In genomic region chr1:100710881-100711660, GRCh38 we compare ENCODE assay signal across 22 cellular contexts. TPM values are rescaled to one million over a fixed set of nuclear protein-coding genes. Genes with fewer than 3 reads are reported as not detected.
DNase-seq lines count a peak whose midpoint lies in the region; ATAC-seq and TF ChIP-seq lines count a peak whose summit lies in the region.
"Had no signal": no experiment of that assay in that cellular context is flagged by ENCODE, and none has a peak within 500 bp of the region (broad histone marks: within the 10 kb centered on the region; RNA-seq: fewer than 3 reads in every experiment).

No MANE protein-coding gene starts in this region.

- peaks cover 26% of the 10 kb centered on the region for H3K4me1 ChIP-seq in IMR-90 (ENCODE audit: control insufficient read depth, insufficient read depth, low read length)
- H3K4me1 ChIP-seq: lower lobe of right lung, uterus had no signal

- peak overlapping the region; percentile 85 for H3K4ac ChIP-seq in IMR-90 (ENCODE audit: low read depth, low read length)

- peak overlapping the region; percentile 51 for H3K14ac ChIP-seq in IMR-90 (replicated peaks; ENCODE audit: low read depth, low read length)

- POLR2A ChIA-PET in IMR-90 (lab: Charles Lee; ENCODE audit: unreplicated experiment) = no interaction called here

- ATAC-seq in IMR-90 (ENCODE audit: low read depth) (peak; percentile 70), HG02840 (IDR thresholded peaks at IDR 0.05; ENCODE audit: low FRiP score, unreplicated experiment) (no peak)
- ATAC-seq: CD8-positive, alpha-beta T cell; lower lobe of right lung had no signal

- no CpG with 5 or more reads among the region's 1 CpG for whole genome bisulfite sequencing in IMR-90 (ENCODE audit: extremely low coverage in 2 of 2, insufficient read length in 1 of 2), 2 experiments

- dilution Hi-C loops in IMR-90 (cut with HindIII; ENCODE audit: low sequenced_read_pairs, unreplicated experiment) = no loop called here

- H2BK5ac ChIP-seq in IMR-90 (ENCODE audit: low read depth, low read length, poor library complexity, severe bottlenecking) = peak overlapping the region; percentile 91

- H4K20me1 ChIP-seq in IMR-90 (ENCODE audit: insufficient read depth, low read length) = no peaks in the 10 kb centered on the region

- H3K9ac ChIP-seq in IMR-90 (ENCODE audit: low read depth, low read length) = no peak overlapping the region

- peak overlapping the region; percentile 88 for H2BK120ac ChIP-seq in IMR-90 (ENCODE audit: low read depth, low read length)

- no peaks in the 10 kb centered on the region for H3K79me1 ChIP-seq in IMR-90 (ENCODE audit: low read depth in 1 of 2, low read length in 2 of 2)

- DNase-seq in AG10803 (ENCODE audit: low read depth) = peak; percentile 75
- DNase-seq in IMR-90 = peak; percentile 82
- DNase-seq in amniotic epithelial cell (ENCODE audit: low read depth) = peak; percentile 86
- DNase-seq in fibroblast of villous mesenchyme (ENCODE audit: low read depth) = peak; percentile 88
- DNase-seq in SW480 (ENCODE audit: low spot score) = no peak
- DNase-seq in SIG-M5 (lab: John Stamatoyannopoulos, UW) = no peak
- no peak for DNase-seq in NCI-H510A (lab: John Stamatoyannopoulos, UW)
- DNase-seq: activated CD4-positive, alpha-beta T cell treated with anti-CD3 and anti-CD28 coated beads, Interleukin-2, amount 10 ng/mL, durations not matched to agents 24 days and 14 days; activated effector memory CD4-positive, alpha-beta T cell treated with anti-CD3 and anti-CD28 coated beads, Interleukin-2, amount 50 U/mL, for 16 hours; CD8-positive, alpha-beta T cell; esophagus squamous epithelium; islet precursor cell; lower lobe of right lung; NCI-H187 treated with DMSO at 0.1 percent for 48 hours; NCI-H345; NK-92 treated with Interleukin-12 subunit alpha and Interleukin-12 subunit beta, amount 100 ng/mL, for 24 hours; nucleus accumbens; substantia nigra; uterus had no signal

- peak overlapping the region; percentile 34 for H3K4me2 ChIP-seq in IMR-90 (ENCODE audit: low read depth, low read length)

- no peaks in the 10 kb centered on the region for H3K36me3 ChIP-seq in IMR-90 (ENCODE audit: control insufficient read depth, insufficient read depth, low read length)
- H3K36me3 ChIP-seq: cardiac muscle cell, esophagus squamous epithelium, lower lobe of right lung, uterus had no signal

- H3K4me3 ChIP-seq in AG10803 (ENCODE audit: low read length) = no peak overlapping the region
- H3K4me3 ChIP-seq in IMR-90 (ENCODE audit: insufficient read depth, low read depth, low read length) = no peak overlapping the region
- H3K4me3 ChIP-seq in fibroblast of villous mesenchyme (ENCODE audit: low read depth, low read length) = no peak overlapping the region
- H3K4me3 ChIP-seq: cardiac muscle cell, esophagus squamous epithelium, lower lobe of right lung, uterus had no signal

- peak overlapping the region; percentile 99 for H3K18ac ChIP-seq in IMR-90 (ENCODE audit: low read depth, low read length)

- BruUV-seq in IMR-90 (replicated peaks; lab: Mats Ljungman, UMichigan) = no TSS peak

- peak overlapping the region; percentile 94 for H2BK20ac ChIP-seq in IMR-90 (ENCODE audit: low read depth, low read length)

- CTCF ChIA-PET in IMR-90 (lab: Yijun Ruan, JAX) = interaction anchor here (0.9 kb wide), 1 partner anchor 34 kb away, joined by 3 read pairs; no protein-coding TSS in a partner anchor

- peak overlapping the region; percentile 81 for H2AK5ac ChIP-seq in IMR-90 (ENCODE audit: low read depth, low read length)

- H4K5ac ChIP-seq in IMR-90 (ENCODE audit: low read depth, low read length) = peak overlapping the region; percentile 99

- H3K23ac ChIP-seq in IMR-90 (ENCODE audit: low read depth, low read length) = peak overlapping the region; percentile 71

- intact Hi-C loops in IMR-90 (cut with micrococcal nuclease) = no loop called here

- TF ChIP-seq CTCF in AG10803 (conservative IDR thresholded peaks at IDR 0.05; ENCODE audit: low read length) (no peak), IMR-90 (conservative IDR thresholded peaks at IDR 0.05; ENCODE audit: low read depth, low read length) (no peak), fibroblast of villous mesenchyme (IDR thresholded peaks at IDR 0.05; ENCODE audit: insufficient read depth, low read depth, low read length) (no peak)

- no peak overlapping the region for H2AK9ac ChIP-seq in IMR-90 (replicated peaks; ENCODE audit: low read depth, low read length, poor library complexity)

- H3K56ac ChIP-seq in IMR-90 (ENCODE audit: extremely low read depth, insufficient read depth, low read length) = no peak overlapping the region

- no peak for TF ChIP-seq RAD21 in IMR-90 (IDR thresholded peaks at IDR 0.05; ENCODE audit: low read length)

- peak overlapping the region; percentile 81 to 85 for H4K8ac ChIP-seq in IMR-90 (ENCODE audit: low read depth in 2 of 2, low read length in 2 of 2)

- H3K9me3 ChIP-seq in IMR-90 (ENCODE audit: control insufficient read depth, insufficient read depth, low read length) = no peaks in the 10 kb centered on the region
- H3K9me3 ChIP-seq: esophagus squamous epithelium, lower lobe of right lung, uterus had no signal

- H2BK15ac ChIP-seq in IMR-90 (ENCODE audit: low read depth, low read length) = peak overlapping the region; percentile 94; the same call in 2 of the 3 replicates

- TF ChIP-seq POLR2A in IMR-90 (IDR thresholded peaks at IDR 0.05; ENCODE audit: low read depth, low read length) = no peak

- H4K91ac ChIP-seq in IMR-90 (ENCODE audit: insufficient read depth, low read depth, low read length) = peak overlapping the region; percentile 73

- peaks cover 4% of the 10 kb centered on the region; the same call in 1 of the 2 replicates for H3K9me1 ChIP-seq in IMR-90 (ENCODE audit: insufficient read depth, low read length)

- no peaks in the 10 kb centered on the region for H3K27me3 ChIP-seq in IMR-90 (ENCODE audit: control insufficient read depth, insufficient read depth, low read length)
- H3K27me3 ChIP-seq: cardiac muscle cell, esophagus squamous epithelium, uterus had no signal

- no peak overlapping the region for H2AFZ ChIP-seq in IMR-90 (replicated peaks; ENCODE audit: low read length, poor library complexity)

- in situ Hi-C loops in IMR-90 (cut with MboI; ENCODE audit: low sequenced_read_pairs) = no loop called here

- peak overlapping the region; percentile 94 for H3K27ac ChIP-seq in IMR-90 (ENCODE audit: insufficient read depth, low read length)
- H3K27ac ChIP-seq: cardiac muscle cell, esophagus squamous epithelium, lower lobe of right lung, RWPE1, uterus had no signal

TF ChIP-seq in IMR-90, 13 proteins besides CTCF, POLR2A, EP300 and RAD21:
- TF ChIP-seq MAFK (IDR thresholded peaks at IDR 0.05; ENCODE audit: low read depth, low read length) (no peak), CEBPB (IDR thresholded peaks at IDR 0.05; ENCODE audit: low read depth, low read length) (peak; percentile 90), CHD1 (IDR thresholded peaks at IDR 0.05; ENCODE audit: low read depth, low read length) (no peak), ELK1 (IDR thresholded peaks at IDR 0.05; ENCODE audit: borderline replicate concordance, low read depth, low read length) (no peak)

RNA-seq across cellular contexts. Expression of gene VCAM1, which starts 8.5 kb away (rescaled TPM):
- 19.7 and 21.1 TPM in 2 replicates for total RNA-seq in IMR-90 (2012; rRNA removed)
- polyA plus RNA-seq in IMR-90 (2012; rRNA removed) = 5.7 and 10.1 TPM in 2 replicates
- 1.8 and 2.7 TPM in 2 replicates for polyA plus RNA-seq in IMR-90 (2012; cell fraction: cytosol; rRNA removed)
- 0.70 and 8.8 TPM in 2 replicates for polyA plus RNA-seq in IMR-90 (2012; cell fraction: nucleus; rRNA removed; ENCODE audit: low replicate concordance)
- 28.3 and 54.8 TPM in 2 replicates for total RNA-seq in fibroblast of villous mesenchyme
- total RNA-seq: activated CD4-positive, alpha-beta T cell treated with anti-CD3 and anti-CD28 coated beads, Interleukin-2, amount 10 ng/mL, durations not matched to agents 24 days and 14 days had no signal

Comparison
In these comparisons a context has a peak if more than half of its experiments do, and no peak if none do; other contexts are left out.
1. DNase-seq: peak in AG10803 (single experiment), IMR-90 (single experiment), amniotic epithelial cell (single experiment) and fibroblast of villous mesenchyme (single experiment); none in SW480 (single experiment), SIG-M5 (single experiment) and NCI-H510A (single experiment).